In the genomic region with DNA sequence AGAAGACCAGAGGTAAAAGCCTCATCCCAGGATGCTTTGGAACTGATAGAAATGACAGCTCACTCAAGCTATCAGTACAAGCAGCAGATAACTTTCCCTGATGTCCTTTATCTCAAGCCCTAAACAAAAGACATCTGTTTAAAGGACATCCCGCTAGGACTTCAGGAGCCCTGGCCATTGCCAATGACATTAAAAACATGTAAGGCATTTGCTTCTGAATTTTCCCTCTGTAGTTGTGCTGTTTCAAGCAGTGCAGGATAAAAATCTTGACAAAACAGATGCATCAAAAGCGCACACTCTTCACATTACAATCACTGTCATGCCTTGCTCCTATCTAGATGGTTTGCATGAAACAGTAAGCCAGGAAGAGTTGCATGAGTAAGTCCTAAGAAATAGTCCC, we compare ENCODE assay signal across 1 cellular context.
TF ChIP-seq lines count a peak whose summit lies in the region.

No MANE protein-coding gene starts in this region.

TF ChIP-seq in A549, 52 proteins besides CTCF, POLR2A, EP300 and RAD21 (continued from another document):
- TF ChIP-seq, protein P1, sequence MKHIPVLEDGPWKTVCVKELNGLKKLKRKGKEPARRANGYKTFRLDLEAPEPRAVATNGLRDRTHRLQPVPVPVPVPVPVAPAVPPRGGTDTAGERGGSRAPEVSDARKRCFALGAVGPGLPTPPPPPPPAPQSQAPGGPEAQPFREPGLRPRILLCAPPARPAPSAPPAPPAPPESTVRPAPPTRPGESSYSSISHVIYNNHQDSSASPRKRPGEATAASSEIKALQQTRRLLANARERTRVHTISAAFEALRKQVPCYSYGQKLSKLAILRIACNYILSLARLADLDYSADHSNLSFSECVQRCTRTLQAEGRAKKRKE (CRISPR knock-in tag; IDR thresholded peaks at IDR 0.05; ENCODE audit: low read depth), result no peak
